Comparison of ENCODE assay signal across 16 cellular contexts in the genomic region with DNA sequence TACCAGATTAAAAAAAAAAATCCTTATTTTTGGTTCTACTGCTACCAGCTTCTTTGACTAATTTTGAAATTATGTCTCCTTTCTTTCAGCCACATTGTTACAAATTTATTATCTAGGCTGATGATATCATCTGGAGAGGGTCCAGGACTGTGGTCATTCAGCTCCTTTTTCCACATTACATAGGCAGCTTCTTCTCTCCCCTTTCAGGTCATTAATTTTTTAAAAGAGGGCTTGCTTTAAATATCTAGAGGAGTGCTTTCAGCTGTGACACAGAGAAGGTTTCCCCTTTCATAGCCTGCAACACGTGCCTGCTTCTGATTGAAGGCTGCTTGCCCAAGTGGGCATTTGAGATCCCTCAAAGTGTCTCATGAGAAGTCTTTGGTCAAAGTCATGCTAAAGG.
DNase-seq lines count a peak whose midpoint lies in the region; TF ChIP-seq lines count a peak whose summit lies in the region.
"Had no signal": no experiment of that assay in that cellular context is flagged by ENCODE, and none has a peak within 500 bp of the region (broad histone marks: within the 10 kb centered on the region; RNA-seq: fewer than 3 reads in every experiment).

No MANE protein-coding gene starts in this region.

- H3K9ac ChIP-seq in SK-N-SH (peak overlapping the region; percentile 40; the same call in 1 of the 2 replicates), colonic mucosa (ENCODE audit: low read depth in 2 of 2, low read length in 2 of 2) (no peak overlapping the region)

- no peak for TF ChIP-seq RAD21 in SK-N-SH (IDR thresholded peaks at IDR 0.05; ENCODE audit: low read length)

- peak in 1 of 2 experiments; percentile 74; a peak in 1 of 4 replicates for TF ChIP-seq EP300 in SK-N-SH (IDR thresholded peaks at IDR 0.05; ENCODE audit: borderline replicate concordance in 1 of 2, low read depth in 1 of 2, low read length in 1 of 2)

- CTCF ChIA-PET in SK-N-SH (lab: Yijun Ruan, JAX) = interaction anchor here (1.9 kb wide), 1 partner anchor 404 kb away, joined by 4 read pairs; no protein-coding TSS in a partner anchor

- H3K4me3 ChIP-seq in SK-N-SH (ENCODE audit: low read depth in 2 of 2, low read length in 1 of 2) (no peak overlapping the region), fibroblast of villous mesenchyme (ENCODE audit: low read depth, low read length) (no peak overlapping the region), colonic mucosa (no peak overlapping the region)

- no peaks in the 10 kb centered on the region for H3K36me3 ChIP-seq in SK-N-SH (replicated peaks in 1 of 2; ENCODE audit: control insufficient read depth in 1 of 2, insufficient read depth in 2 of 2, low read length in 1 of 2)
- H3K36me3 ChIP-seq in colonic mucosa = no peaks in the 10 kb centered on the region

- WGBS in SK-N-SH (ENCODE audit: low lambda C conversion rate) = 12% methylated on average over 1 of the region's 1 CpG

- intact Hi-C loops in colonic mucosa (cut with DNase I) = no loop called here

- peaks cover 40% of the 10 kb centered on the region for H3F3A ChIP-seq in SK-N-SH (replicated peaks; ENCODE audit: insufficient read depth)

- TF ChIP-seq CTCF in SK-N-SH (IDR thresholded peaks at IDR 0.05) (no peak), fibroblast of villous mesenchyme (IDR thresholded peaks at IDR 0.05; ENCODE audit: insufficient read depth, low read depth, low read length) (no peak), colonic mucosa (IDR thresholded peaks at IDR 0.05) (no peak)

- no peak overlapping the region for H3K4me2 ChIP-seq in SK-N-SH

- DNase-seq in GM04504 (ENCODE audit: low read depth) = peak; percentile 88
- no peak for DNase-seq in SK-N-SH
- peak; percentile 80 for DNase-seq in fibroblast of villous mesenchyme (ENCODE audit: low read depth)
- peak; percentile 83 for DNase-seq in stromal cell of bone marrow (ENCODE audit: low read depth)
- no peak for DNase-seq in DMS114 treated with DMSO at 0.1 percent for 48 hours (lab: John Stamatoyannopoulos, UW; ENCODE audit: unreplicated experiment)
- DNase-seq in colonic mucosa = no peak
- no peak for DNase-seq in DMS 273 (lab: John Stamatoyannopoulos, UW; ENCODE audit: unreplicated experiment)
- DNase-seq: activated effector memory CD4-positive, alpha-beta T cell treated with anti-CD3 and anti-CD28 coated beads, Interleukin-2, amount 50 U/mL, for 16 hours; CD8-positive, alpha-beta T cell; effector memory CD8-positive, alpha-beta T cell; GDM1; GOT3; head of caudate nucleus; NCI-H1092 treated with DMSO at 0.1 percent for 48 hours; NCI-H345; substantia nigra had no signal

- H4K20me1 ChIP-seq in SK-N-SH (ENCODE audit: insufficient read depth) = no peaks in the 10 kb centered on the region

- H3K27me3 ChIP-seq in SK-N-SH (ENCODE audit: insufficient read depth) (no peaks in the 10 kb centered on the region), colonic mucosa (no peaks in the 10 kb centered on the region)

- POLR2A ChIA-PET in SK-N-SH (lab: Yijun Ruan, JAX) = no interaction called here

- peaks cover 0 to 40% of the 10 kb centered on the region in 2 experiments; a peak in 2 of 4 replicates for H3K4me1 ChIP-seq in SK-N-SH (ENCODE audit: control insufficient read depth in 1 of 2, insufficient read depth in 2 of 2, low read depth in 1 of 2, low read length in 1 of 2)
- no peaks in the 10 kb centered on the region for H3K4me1 ChIP-seq in colonic mucosa

- H3K9me3 ChIP-seq in SK-N-SH (no peaks in the 10 kb centered on the region), colonic mucosa (no peaks in the 10 kb centered on the region)

- H3K9me2 ChIP-seq in SK-N-SH = no peaks in the 10 kb centered on the region

- no peak overlapping the region for H2AFZ ChIP-seq in SK-N-SH (ENCODE audit: low read depth)

- H3K79me2 ChIP-seq in SK-N-SH (ENCODE audit: insufficient read depth) = no peaks in the 10 kb centered on the region

- H3K27ac ChIP-seq in SK-N-SH (ENCODE audit: low read depth in 2 of 2, low read length in 1 of 2) (peak overlapping the region; percentile 5 to 83; a peak in 3 of 4 replicates), colonic mucosa (no peak overlapping the region)

TF ChIP-seq in SK-N-SH, 30 proteins besides CTCF, POLR2A, EP300 and RAD21:
- no peak for TF ChIP-seq YY1 (IDR thresholded peaks at IDR 0.05; ENCODE audit: low read depth)
- 0 out of 2 replicates have a peak, but pooled peaks have one; percentile 13 for TF ChIP-seq TEAD4 (IDR thresholded peaks at IDR 0.05; ENCODE audit: borderline replicate concordance, insufficient read depth)
- no peak for TF ChIP-seq POLR2AphosphoS5 (IDR thresholded peaks at IDR 0.05; ENCODE audit: low read depth, low read length)
- TF ChIP-seq, protein P1, sequence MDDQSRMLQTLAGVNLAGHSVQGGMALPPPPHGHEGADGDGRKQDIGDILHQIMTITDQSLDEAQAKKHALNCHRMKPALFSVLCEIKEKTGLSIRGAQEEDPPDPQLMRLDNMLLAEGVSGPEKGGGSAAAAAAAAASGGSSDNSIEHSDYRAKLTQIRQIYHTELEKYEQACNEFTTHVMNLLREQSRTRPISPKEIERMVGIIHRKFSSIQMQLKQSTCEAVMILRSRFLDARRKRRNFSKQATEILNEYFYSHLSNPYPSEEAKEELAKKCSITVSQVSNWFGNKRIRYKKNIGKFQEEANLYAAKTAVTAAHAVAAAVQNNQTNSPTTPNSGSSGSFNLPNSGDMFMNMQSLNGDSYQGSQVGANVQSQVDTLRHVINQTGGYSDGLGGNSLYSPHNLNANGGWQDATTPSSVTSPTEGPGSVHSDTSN (IDR thresholded peaks at IDR 0.05) = peak; percentile 75
- TF ChIP-seq FOXM1 (IDR thresholded peaks at IDR 0.05; ENCODE audit: low read depth) = no peak
- TF ChIP-seq FOSL2 (IDR thresholded peaks at IDR 0.05; ENCODE audit: borderline replicate concordance, low read depth) = peak; percentile 42; the same call in 1 of the 2 replicates
- TF ChIP-seq JUND (IDR thresholded peaks at IDR 0.05) = peak; percentile 70
- TF ChIP-seq, protein P2, sequence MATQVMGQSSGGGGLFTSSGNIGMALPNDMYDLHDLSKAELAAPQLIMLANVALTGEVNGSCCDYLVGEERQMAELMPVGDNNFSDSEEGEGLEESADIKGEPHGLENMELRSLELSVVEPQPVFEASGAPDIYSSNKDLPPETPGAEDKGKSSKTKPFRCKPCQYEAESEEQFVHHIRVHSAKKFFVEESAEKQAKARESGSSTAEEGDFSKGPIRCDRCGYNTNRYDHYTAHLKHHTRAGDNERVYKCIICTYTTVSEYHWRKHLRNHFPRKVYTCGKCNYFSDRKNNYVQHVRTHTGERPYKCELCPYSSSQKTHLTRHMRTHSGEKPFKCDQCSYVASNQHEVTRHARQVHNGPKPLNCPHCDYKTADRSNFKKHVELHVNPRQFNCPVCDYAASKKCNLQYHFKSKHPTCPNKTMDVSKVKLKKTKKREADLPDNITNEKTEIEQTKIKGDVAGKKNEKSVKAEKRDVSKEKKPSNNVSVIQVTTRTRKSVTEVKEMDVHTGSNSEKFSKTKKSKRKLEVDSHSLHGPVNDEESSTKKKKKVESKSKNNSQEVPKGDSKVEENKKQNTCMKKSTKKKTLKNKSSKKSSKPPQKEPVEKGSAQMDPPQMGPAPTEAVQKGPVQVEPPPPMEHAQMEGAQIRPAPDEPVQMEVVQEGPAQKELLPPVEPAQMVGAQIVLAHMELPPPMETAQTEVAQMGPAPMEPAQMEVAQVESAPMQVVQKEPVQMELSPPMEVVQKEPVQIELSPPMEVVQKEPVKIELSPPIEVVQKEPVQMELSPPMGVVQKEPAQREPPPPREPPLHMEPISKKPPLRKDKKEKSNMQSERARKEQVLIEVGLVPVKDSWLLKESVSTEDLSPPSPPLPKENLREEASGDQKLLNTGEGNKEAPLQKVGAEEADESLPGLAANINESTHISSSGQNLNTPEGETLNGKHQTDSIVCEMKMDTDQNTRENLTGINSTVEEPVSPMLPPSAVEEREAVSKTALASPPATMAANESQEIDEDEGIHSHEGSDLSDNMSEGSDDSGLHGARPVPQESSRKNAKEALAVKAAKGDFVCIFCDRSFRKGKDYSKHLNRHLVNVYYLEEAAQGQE (IDR thresholded peaks at IDR 0.05; ENCODE audit: low read depth, low read length) = no peak
- peak; percentile 84 for TF ChIP-seq NFIC (IDR thresholded peaks at IDR 0.05; ENCODE audit: borderline replicate concordance)
- TF ChIP-seq MEF2A (IDR thresholded peaks at IDR 0.05; ENCODE audit: borderline replicate concordance, low read depth) = peak; percentile 56; the same call in 1 of the 2 replicates
- peak; percentile 74 for TF ChIP-seq TCF12 (IDR thresholded peaks at IDR 0.05)
- TF ChIP-seq MAX (IDR thresholded peaks at IDR 0.05; ENCODE audit: low read depth) = peak; percentile 95
TF ChIP-seq in SK-N-SH: peak in this region for 8.

Comparison
In these comparisons a context has a peak if more than half of its experiments do, and no peak if none do; other contexts are left out.
1. DNase-seq: peak in GM04504 (single experiment), fibroblast of villous mesenchyme (single experiment) and stromal cell of bone marrow (single experiment); none in SK-N-SH (single experiment), DMS114 treated with DMSO at 0.1 percent for 48 hours (single experiment), colonic mucosa (single experiment) and DMS 273 (single experiment).